19 cellular contexts compared by ENCODE assay signal in genomic region chr19:44850641-44851109, GRCh38. TPM values are rescaled to one million over a fixed set of nuclear protein-coding genes. Genes with fewer than 3 reads are reported as not detected.
DNase-seq lines count a peak whose midpoint lies in the region; ATAC-seq, FAIRE-seq and TF ChIP-seq lines count a peak whose summit lies in the region.
"Had no signal": no experiment of that assay in that cellular context is flagged by ENCODE, and none has a peak within 500 bp of the region (broad histone marks: within the 10 kb centered on the region; RNA-seq: fewer than 3 reads in every experiment).

No MANE protein-coding gene starts in this region.

- no peak for TF ChIP-seq POLR2A in endothelial cell of umbilical vein (IDR thresholded peaks at IDR 0.05; ENCODE audit: low read depth, low read length)

- no peaks in the 10 kb centered on the region for H3K9me1 ChIP-seq in endothelial cell of umbilical vein (replicated peaks; ENCODE audit: control insufficient read depth, extremely low read depth, insufficient read depth, low read length)

- peaks cover 4 to 25% (median 10%) of the 10 kb centered on the region in 11 experiments; a peak in 12 of 22 replicates for H3K36me3 ChIP-seq in BLaER1 treated with 17β-estradiol and CSF1 and Interleukin-3, amounts not matched to agents 10 nM and 100 nM
- H3K36me3 ChIP-seq in endothelial cell of umbilical vein (ENCODE audit: control insufficient read depth in 2 of 2, extremely low read depth in 1 of 2, insufficient read depth in 2 of 2, low read length in 2 of 2) (peaks cover 0 to 7% of the 10 kb centered on the region in 2 experiments), neutrophil (no peaks in the 10 kb centered on the region)

- no peak overlapping the region for H3K4me3 Mint-ChIP-seq in stimulated activated effector memory CD8-positive, alpha-beta T cell treated with anti-CD3 and anti-CD28 coated beads, Interleukin-12 subunit alpha, Interleukin-12 subunit beta, amount 100 ng/mL, for 72 hours
- H3K4me3 Mint-ChIP-seq: activated CD4-positive, alpha-beta memory T cell treated with anti-CD3 and anti-CD28 coated beads, Interleukin-2, amount 10 ng/mL, durations not matched to agents 7 days and 5 days had no signal

- H3K27ac Mint-ChIP-seq in stimulated activated effector memory CD8-positive, alpha-beta T cell treated with anti-CD3 and anti-CD28 coated beads, Interleukin-12 subunit alpha, Interleukin-12 subunit beta, amount 100 ng/mL, for 72 hours = no peak overlapping the region
- H3K27ac Mint-ChIP-seq: activated CD4-positive, alpha-beta memory T cell treated with anti-CD3 and anti-CD28 coated beads, Interleukin-2, amount 10 ng/mL, durations not matched to agents 7 days and 5 days had no signal

- H3K36me3 Mint-ChIP-seq in stimulated activated effector memory CD8-positive, alpha-beta T cell treated with anti-CD3 and anti-CD28 coated beads, Interleukin-12 subunit alpha, Interleukin-12 subunit beta, amount 100 ng/mL, for 72 hours = no peaks in the 10 kb centered on the region

- no peak overlapping the region for H2AFZ ChIP-seq in endothelial cell of umbilical vein (ENCODE audit: low read depth, low read length)

- no peak for ATAC-seq in HG02884 (IDR thresholded peaks at IDR 0.05; ENCODE audit: unreplicated experiment)
- no peak for ATAC-seq in stimulated activated effector memory CD8-positive, alpha-beta T cell treated with anti-CD3 and anti-CD28 coated beads, Interleukin-12 subunit alpha, Interleukin-12 subunit beta, amount 100 ng/mL, for 72 hours

- TF ChIP-seq CTCF in endothelial cell of umbilical vein (IDR thresholded peaks at IDR 0.05; ENCODE audit: extremely low read depth in 1 of 2, insufficient read depth in 1 of 2, low read depth in 1 of 2, low read length in 2 of 2) = no peak
- TF ChIP-seq CTCF in neutrophil (IDR thresholded peaks at IDR 0.05) = no peak

- peaks cover 21 to 77% (median 42%) of the 10 kb centered on the region in 11 experiments; a peak in 20 of 22 replicates for H4K20me1 ChIP-seq in BLaER1 treated with 17β-estradiol and CSF1 and Interleukin-3, amounts not matched to agents 10 nM and 100 nM
- H4K20me1 ChIP-seq in endothelial cell of umbilical vein (replicated peaks; ENCODE audit: control insufficient read depth, extremely low read depth, insufficient read depth, low read length) = no peaks in the 10 kb centered on the region

- no peaks in the 10 kb centered on the region for H3K27me3 ChIP-seq in BLaER1 treated with 17β-estradiol and CSF1 and Interleukin-3, amounts not matched to agents 10 nM and 100 nM
- no peaks in the 10 kb centered on the region for H3K27me3 ChIP-seq in endothelial cell of umbilical vein (ENCODE audit: control insufficient read depth in 2 of 2, insufficient read depth in 2 of 2, low read length in 2 of 2)
- peaks cover 29% of the 10 kb centered on the region for H3K27me3 ChIP-seq in neutrophil

- DNase-seq in NCI-H82 treated with DMSO at 0.1 percent for 48 hours (lab: John Stamatoyannopoulos, UW; ENCODE audit: unreplicated experiment) = peak; percentile 74
- peak; percentile 53 for DNase-seq in endothelial cell of umbilical vein (ENCODE audit: low read depth, low spot score)
- DNase-seq in stimulated activated effector memory CD8-positive, alpha-beta T cell treated with anti-CD3 and anti-CD28 coated beads, Interleukin-12 subunit alpha, Interleukin-12 subunit beta, amount 100 ng/mL, for 72 hours (ENCODE audit: low spot score in 2 of 2) = no peak
- DNase-seq in NOMO-1 (lab: John Stamatoyannopoulos, UW; ENCODE audit: unreplicated experiment in 2 of 2) = no peak
- DNase-seq in NCI-H1105 treated with DMSO at 0.1 percent for 48 hours (lab: John Stamatoyannopoulos, UW) = no peak
- DNase-seq: activated CD4-positive, alpha-beta memory T cell treated with anti-CD3 and anti-CD28 coated beads, Interleukin-2, amount 10 ng/mL, durations not matched to agents 7 days and 5 days; activated T-cell treated with anti-CD3 and anti-CD28 coated beads, Interleukin-2, amount 50 U/mL, for 48 hours; cerebellar nuclear complex; HFFc6; NCI-H1105; NCI-H2227 treated with DMSO at 0.1 percent for 48 hours; SK-N-SH; stimulated activated naive CD4-positive, alpha-beta T cell treated with Interleukin-2 at 50 U/mL for 16 hours had no signal

- intact Hi-C loops in endothelial cell of umbilical vein (cut with micrococcal nuclease) = no loop called here

- H3K4me3 ChIP-seq in BLaER1 treated with 17β-estradiol and CSF1 and Interleukin-3, amounts not matched to agents 10 nM and 100 nM = peak overlapping the region in 1 of 10 experiments; percentile 4; a peak in 1 of 20 replicates
- no peak overlapping the region for H3K4me3 ChIP-seq in endothelial cell of umbilical vein (replicated peaks in 1 of 3; ENCODE audit: insufficient read depth in 1 of 3, low read depth in 1 of 3, low read length in 3 of 3)
- H3K4me3 ChIP-seq in neutrophil (ENCODE audit: low read depth in 1 of 2, low read length in 1 of 2) = no peak overlapping the region

- dilution Hi-C loops in endothelial cell of umbilical vein (cut with MboI; ENCODE audit: extremely low pct_ligation_motif_present, low sequenced_read_pairs) = no loop called here

- CTCF ChIA-PET in endothelial cell of umbilical vein (lab: Charles Lee) = interaction anchor here (0.8 to 1.3 kb wide), 3 partner anchors 39 to 280 kb away, joined by 3 read pairs; no protein-coding TSS in a partner anchor

- H3K4me1 ChIP-seq in BLaER1 treated with 17β-estradiol and CSF1 and Interleukin-3, amounts not matched to agents 10 nM and 100 nM = peaks cover 55 to 85% (median 72%) of the 10 kb centered on the region in 10 experiments
- H3K4me1 ChIP-seq in endothelial cell of umbilical vein (ENCODE audit: control insufficient read depth, extremely low read depth, insufficient read depth, low read length) (peaks cover 32% of the 10 kb centered on the region), neutrophil (ENCODE audit: control insufficient read depth in 1 of 2, insufficient read depth in 1 of 2, low read depth in 1 of 2, low read length in 1 of 2) (peaks cover 23 to 47% of the 10 kb centered on the region in 2 experiments)

- POLR2A ChIA-PET in endothelial cell of umbilical vein (lab: Charles Lee) = no interaction called here

- H3K9me3 Mint-ChIP-seq in stimulated activated effector memory CD8-positive, alpha-beta T cell treated with anti-CD3 and anti-CD28 coated beads, Interleukin-12 subunit alpha, Interleukin-12 subunit beta, amount 100 ng/mL, for 72 hours = no peaks in the 10 kb centered on the region
- H3K9me3 Mint-ChIP-seq: activated CD4-positive, alpha-beta memory T cell treated with anti-CD3 and anti-CD28 coated beads, Interleukin-2, amount 10 ng/mL, durations not matched to agents 7 days and 5 days; HFFc6 had no signal

- H3K4me1 Mint-ChIP-seq in stimulated activated effector memory CD8-positive, alpha-beta T cell treated with anti-CD3 and anti-CD28 coated beads, Interleukin-12 subunit alpha, Interleukin-12 subunit beta, amount 100 ng/mL, for 72 hours = peaks cover 25% of the 10 kb centered on the region

- peak overlapping the region in 10 of 11 experiments; percentile 5 to 95 (median 38); a peak in 17 of 22 replicates for H3K27ac ChIP-seq in BLaER1 treated with 17β-estradiol and CSF1 and Interleukin-3, amounts not matched to agents 10 nM and 100 nM
- H3K27ac ChIP-seq in endothelial cell of umbilical vein (ENCODE audit: insufficient read depth, low read depth, low read length) (peak overlapping the region; percentile 99), neutrophil (peak overlapping the region; percentile 49)
- H3K27ac ChIP-seq: KMS-11 had no signal

- peaks cover 88% of the 10 kb centered on the region for H3K79me2 ChIP-seq in endothelial cell of umbilical vein (ENCODE audit: control insufficient read depth, insufficient read depth, low read length)

- no peaks in the 10 kb centered on the region for H3K9me3 ChIP-seq in BLaER1 treated with 17β-estradiol and CSF1 and Interleukin-3, amounts not matched to agents 10 nM and 100 nM (replicated peaks in 1 of 11)
- H3K9me3 ChIP-seq in endothelial cell of umbilical vein (replicated peaks; ENCODE audit: control insufficient read depth, insufficient read depth, low read length) (no peaks in the 10 kb centered on the region), neutrophil (no peaks in the 10 kb centered on the region)
- H3K9me3 ChIP-seq: SK-N-SH had no signal

- H3K4me2 ChIP-seq in BLaER1 treated with 17β-estradiol and CSF1 and Interleukin-3, amounts not matched to agents 10 nM and 100 nM = peak overlapping the region; percentile 88 to 100 (median 99)
- peak overlapping the region; percentile 12 for H3K4me2 ChIP-seq in endothelial cell of umbilical vein (ENCODE audit: insufficient read depth, low read length)
- H3K4me2 ChIP-seq: KMS-11 had no signal

- BruUV-seq in endothelial cell of umbilical vein (replicated peaks; lab: Mats Ljungman, UMichigan) = no TSS peak

- peak overlapping the region in 10 of 11 experiments; percentile 1 to 97 (median 55); a peak in 15 of 22 replicates for H3K9ac ChIP-seq in BLaER1 treated with 17β-estradiol and CSF1 and Interleukin-3, amounts not matched to agents 10 nM and 100 nM
- H3K9ac ChIP-seq in endothelial cell of umbilical vein (replicated peaks; ENCODE audit: extremely low read depth, insufficient read depth, low read length) = no peak overlapping the region
- H3K9ac ChIP-seq: KMS-11, SK-N-SH had no signal

- FAIRE-seq in endothelial cell of umbilical vein (lab: Jason Lieb, UNC) = no peak
- FAIRE-seq: D721Med, urothelium cell line had no signal

RNA-seq across cellular contexts. Expression of gene NECTIN2, which starts 4.6 kb away (rescaled TPM):
- total RNA-seq in endothelial cell of umbilical vein = 205 and 211 TPM in 2 replicates
- 238 and 262 TPM in 2 replicates for polyA plus RNA-seq in endothelial cell of umbilical vein
- 178 and 183 TPM in 2 replicates for polyA plus RNA-seq in endothelial cell of umbilical vein (2011; cell fraction: cytosol; rRNA removed)
- polyA plus RNA-seq in endothelial cell of umbilical vein (2011; cell fraction: nucleus; rRNA removed) = 105 and 107 TPM in 2 replicates
- 180 and 213 TPM in 2 replicates for polyA plus RNA-seq in endothelial cell of umbilical vein (2012)
- 157 and 176 TPM in 2 replicates for polyA minus RNA-seq in endothelial cell of umbilical vein
- 21.1 TPM for polyA minus RNA-seq in endothelial cell of umbilical vein (2011; cell fraction: cytosol; rRNA and poly(A)+ RNA removed)
- 43.5 and 56.6 TPM in 2 replicates for polyA minus RNA-seq in endothelial cell of umbilical vein (2011; cell fraction: nucleus; rRNA and poly(A)+ RNA removed)

RNA-seq across cellular contexts. Expression of gene TOMM40, which starts 40.4 kb away (rescaled TPM):
- 90.7 and 101 TPM in 2 replicates for total RNA-seq in endothelial cell of umbilical vein
- 70.2 and 71.8 TPM in 2 replicates for polyA plus RNA-seq in endothelial cell of umbilical vein
- polyA plus RNA-seq in endothelial cell of umbilical vein (2011; cell fraction: cytosol; rRNA removed) = 71.4 and 71.8 TPM in 2 replicates
- 37.7 and 46.2 TPM in 2 replicates for polyA plus RNA-seq in endothelial cell of umbilical vein (2011; cell fraction: nucleus; rRNA removed)
- polyA plus RNA-seq in endothelial cell of umbilical vein (2012) = 65.0 and 68.0 TPM in 2 replicates
- 40.4 and 48.2 TPM in 2 replicates for polyA minus RNA-seq in endothelial cell of umbilical vein
- polyA minus RNA-seq in endothelial cell of umbilical vein (2011; cell fraction: cytosol; rRNA and poly(A)+ RNA removed) = 40.4 TPM
- polyA minus RNA-seq in endothelial cell of umbilical vein (2011; cell fraction: nucleus; rRNA and poly(A)+ RNA removed) = 12.9 and 13.6 TPM in 2 replicates

RNA-seq across cellular contexts. Expression of gene BCAM, which starts 41.8 kb away (rescaled TPM):
- total RNA-seq in endothelial cell of umbilical vein = 28.5 and 29.0 TPM in 2 replicates
- polyA plus RNA-seq in endothelial cell of umbilical vein = 23.9 and 32.5 TPM in 2 replicates
- polyA plus RNA-seq in endothelial cell of umbilical vein (2011; cell fraction: cytosol; rRNA removed) = 10.3 and 16.7 TPM in 2 replicates
- polyA plus RNA-seq in endothelial cell of umbilical vein (2011; cell fraction: nucleus; rRNA removed) = 38.1 and 38.2 TPM in 2 replicates
- polyA plus RNA-seq in endothelial cell of umbilical vein (2012) = 15.7 and 30.3 TPM in 2 replicates
- polyA minus RNA-seq in endothelial cell of umbilical vein = 7.8 and 9.4 TPM in 2 replicates
- polyA minus RNA-seq in endothelial cell of umbilical vein (2011; cell fraction: cytosol; rRNA and poly(A)+ RNA removed) = not detected
- polyA minus RNA-seq in endothelial cell of umbilical vein (2011; cell fraction: nucleus; rRNA and poly(A)+ RNA removed) = 5.0 and 12.7 TPM in 2 replicates
- total RNA-seq: activated CD4-positive, alpha-beta memory T cell treated with anti-CD3 and anti-CD28 coated beads, Interleukin-2, amount 10 ng/mL, durations not matched to agents 7 days and 5 days had no signal

RNA-seq across cellular contexts. Expression of gene APOE, which starts 54.9 kb away (rescaled TPM):
- 1.5 and 3.3 TPM in 2 replicates for total RNA-seq in endothelial cell of umbilical vein
- polyA plus RNA-seq in endothelial cell of umbilical vein = 6.2 and 6.9 TPM in 2 replicates
- 1.2 and 3.4 TPM in 2 replicates for polyA plus RNA-seq in endothelial cell of umbilical vein (2011; cell fraction: cytosol; rRNA removed)
- 2.2 and 2.7 TPM in 2 replicates for polyA plus RNA-seq in endothelial cell of umbilical vein (2011; cell fraction: nucleus; rRNA removed)
- 0.43 and 6.2 TPM in 2 replicates for polyA plus RNA-seq in endothelial cell of umbilical vein (2012)
- polyA minus RNA-seq in endothelial cell of umbilical vein = 0.61 and 0.68 TPM in 2 replicates
- polyA minus RNA-seq in endothelial cell of umbilical vein (2011; cell fraction: cytosol; rRNA and poly(A)+ RNA removed) = not detected
- polyA minus RNA-seq in endothelial cell of umbilical vein (2011; cell fraction: nucleus; rRNA and poly(A)+ RNA removed) = 0.67 TPM in 1 of 2 replicates, not detected in the other
- total RNA-seq: activated CD4-positive, alpha-beta memory T cell treated with anti-CD3 and anti-CD28 coated beads, Interleukin-2, amount 10 ng/mL, durations not matched to agents 7 days and 5 days had no signal

Comparison
In these comparisons a context has a peak if more than half of its experiments do, and no peak if none do; other contexts are left out.
1. H3K27ac ChIP-seq: peak in every context shown above with its lines; median percentile 99 in endothelial cell of umbilical vein; 49 in neutrophil; 38 in BLaER1 treated with 17β-estradiol and CSF1 and Interleukin-3, amounts not matched to agents 10 nM and 100 nM.
2. DNase-seq: peak in NCI-H82 treated with DMSO at 0.1 percent for 48 hours (single experiment) and endothelial cell of umbilical vein (single experiment); none in stimulated activated effector memory CD8-positive, alpha-beta T cell treated with anti-CD3 and anti-CD28 coated beads, Interleukin-12 subunit alpha, Interleukin-12 subunit beta, amount 100 ng/mL, for 72 hours (0 of 2), NOMO-1 (0 of 2) and NCI-H1105 treated with DMSO at 0.1 percent for 48 hours (single experiment).